15 cellular contexts compared by ENCODE assay signal in the genomic region with DNA sequence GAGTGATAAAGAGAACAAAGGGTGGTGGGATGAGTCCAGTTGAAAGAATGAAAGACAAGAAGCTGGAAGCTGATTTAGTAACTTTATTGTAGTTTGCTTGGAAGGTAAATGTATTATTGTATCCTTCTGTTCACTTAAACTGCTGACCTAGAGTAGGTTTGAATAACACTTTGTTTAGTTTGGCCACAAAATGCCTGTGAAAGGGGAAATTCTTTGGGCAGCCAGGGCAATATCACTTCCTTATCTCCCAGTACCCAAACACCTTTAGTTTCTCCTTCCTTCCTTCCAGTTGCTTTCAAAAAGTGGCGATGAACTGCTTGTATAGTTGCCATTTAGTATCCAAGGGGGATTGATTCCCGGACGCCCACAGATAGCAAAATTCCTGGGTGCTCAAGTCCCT.
"Had no signal": no experiment of that assay in that cellular context is flagged by ENCODE, and none has a peak within 500 bp of the region (broad histone marks: within the 10 kb centered on the region; RNA-seq: fewer than 3 reads in every experiment).

No MANE protein-coding gene starts in this region.

- H3K27ac ChIP-seq: psoas muscle, sigmoid colon, VCaP had no signal

- H3K9me3 ChIP-seq: psoas muscle, sigmoid colon had no signal

- H3K27me3 ChIP-seq: sigmoid colon had no signal

- H3K4me1 ChIP-seq: psoas muscle, sigmoid colon had no signal

- H3K4me3 Mint-ChIP-seq: activated CD4-positive, alpha-beta T cell treated with anti-CD3 and anti-CD28 coated beads for 36 hours; activated naive CD4-positive, alpha-beta T cell treated with anti-CD3 and anti-CD28 coated beads for 36 hours; effector memory CD8-positive, alpha-beta T cell had no signal

- DNase-seq: activated CD4-positive, alpha-beta T cell treated with anti-CD3 and anti-CD28 coated beads for 36 hours; activated naive CD4-positive, alpha-beta T cell treated with anti-CD3 and anti-CD28 coated beads for 36 hours; caudate nucleus; cortex of kidney; effector memory CD8-positive, alpha-beta T cell; hippocampal formation; naive B cell; nucleus accumbens; psoas muscle; sigmoid colon; stimulated activated CD4-positive, alpha-beta T cell treated with anti-CD3 and anti-CD28 coated beads, Interleukin-2, amount 100 ng/mL, for 24 hours; stimulated activated naive CD4-positive, alpha-beta T cell treated with Interleukin-2 at 50 U/mL for 16 hours; trophoblast cell had no signal

- H3K27ac Mint-ChIP-seq: activated CD4-positive, alpha-beta T cell treated with anti-CD3 and anti-CD28 coated beads for 36 hours; activated naive CD4-positive, alpha-beta T cell treated with anti-CD3 and anti-CD28 coated beads for 36 hours had no signal

- ATAC-seq: activated CD4-positive, alpha-beta T cell treated with anti-CD3 and anti-CD28 coated beads for 36 hours; effector memory CD8-positive, alpha-beta T cell; psoas muscle had no signal

- H3K4me3 ChIP-seq: lung, psoas muscle, sigmoid colon had no signal

- H3K9me3 Mint-ChIP-seq: activated naive CD4-positive, alpha-beta T cell treated with anti-CD3 and anti-CD28 coated beads for 36 hours; effector memory CD8-positive, alpha-beta T cell had no signal

- H3K27me3 Mint-ChIP-seq: activated CD4-positive, alpha-beta T cell treated with anti-CD3 and anti-CD28 coated beads for 36 hours; effector memory CD8-positive, alpha-beta T cell; naive B cell had no signal
